ENCODE assay signal across 11 cellular contexts in genomic region chr11:94877446-94878200, GRCh38.
DNase-seq lines count a peak whose midpoint lies in the region; ATAC-seq and TF ChIP-seq lines count a peak whose summit lies in the region.
"Had no signal": no experiment of that assay in that cellular context is flagged by ENCODE, and none has a peak within 500 bp of the region (broad histone marks: within the 10 kb centered on the region; RNA-seq: fewer than 3 reads in every experiment).

No MANE protein-coding gene starts in this region.

- H3K27me3 ChIP-seq in heart right ventricle, result no peaks in the 10 kb centered on the region
- no peaks in the 10 kb centered on the region for H3K27me3 ChIP-seq in uterus
- no peaks in the 10 kb centered on the region for H3K27me3 ChIP-seq in body of pancreas
- H3K27me3 ChIP-seq: upper lobe of left lung had no signal

- 77 to 85% methylated on average over 11 of the region's 11 CpGs for WGBS in heart right ventricle, 2 donors
- WGBS in body of pancreas, 2 donors, result 77 to 78% methylated on average over 11 of the region's 11 CpGs

- H3K9me3 ChIP-seq in heart right ventricle (no peaks in the 10 kb centered on the region), uterus (no peaks in the 10 kb centered on the region), body of pancreas (no peaks in the 10 kb centered on the region)
- H3K9me3 ChIP-seq: lower lobe of right lung, upper lobe of left lung had no signal

- no peak overlapping the region for H3K4me3 ChIP-seq in heart right ventricle
- H3K4me3 ChIP-seq in astrocyte of the spinal cord (ENCODE audit: low read depth, low read length), result no peak overlapping the region
- no peak overlapping the region for H3K4me3 ChIP-seq in uterus
- H3K4me3 ChIP-seq in body of pancreas, result no peak overlapping the region
- H3K4me3 ChIP-seq: lower lobe of right lung, upper lobe of left lung had no signal

- TF ChIP-seq CTCF in heart right ventricle (IDR thresholded peaks at IDR 0.05) (no peak), astrocyte of the spinal cord (IDR thresholded peaks at IDR 0.05; ENCODE audit: low read depth, low read length) (no peak), uterus (IDR thresholded peaks at IDR 0.05) (no peak), body of pancreas (IDR thresholded peaks at IDR 0.05) (no peak)

- H3K27ac ChIP-seq in heart right ventricle, result peak overlapping the region in 6 of 10 donors; percentile 59 to 79 (median 70)
- H3K27ac ChIP-seq in uterus, result peak overlapping the region; percentile 80 to 89
- H3K27ac ChIP-seq in body of pancreas, result peak overlapping the region in 1 of 4 donors; percentile 20

- H3K4me1 ChIP-seq in heart right ventricle (peaks cover 3 to 37% (median 18%) of the 10 kb centered on the region in 9 donors), uterus (peaks cover 5 to 6% of the 10 kb centered on the region in 2 donors), body of pancreas (no peaks in the 10 kb centered on the region)

- ATAC-seq in heart right ventricle, result peak in 6 of 8 donors; percentile 21 to 42 (median 33)
- ATAC-seq in body of pancreas, result no peak
- no peak for ATAC-seq in HG02970 (IDR thresholded peaks at IDR 0.05; ENCODE audit: low FRiP score, unreplicated experiment)

- intact Hi-C loops in heart right ventricle (cut with DNase I) (loop anchor here in 2 of 10 donors (10.0 kb wide), 2 partner anchors 93 to 133 kb away; no protein-coding TSS in a partner anchor), cardiac septum (cut with DNase I) (no loop called here), uterus (cut with DNase I; ENCODE audit: low total_unique reads) (no loop called here), body of pancreas (cut with DNase I) (no loop called here)

- H3K36me3 ChIP-seq in heart right ventricle, result peaks cover 0 to 95% (median 8%) of the 10 kb centered on the region in 9 donors
- no peaks in the 10 kb centered on the region for H3K36me3 ChIP-seq in uterus
- H3K36me3 ChIP-seq in body of pancreas (replicated peaks in 1 of 2; ENCODE audit: insufficient read depth in 1 of 2, low read depth in 2 of 2), result peaks cover 0 to 8% of the 10 kb centered on the region in 2 donors

- in situ Hi-C loops in astrocyte of the spinal cord (cut with HindIII; ENCODE audit: low sequenced_read_pairs), result no loop called here

- TF ChIP-seq POLR2A in uterus (IDR thresholded peaks at IDR 0.05), result no peak
- no peak for TF ChIP-seq POLR2A in body of pancreas (IDR thresholded peaks at IDR 0.05)

- DNase-seq in heart right ventricle (no peak), cardiac septum (ENCODE audit: low spot score) (no peak), astrocyte of the spinal cord (ENCODE audit: low read depth, low spot score) (peak; percentile 43), iris pigment epithelial cell (ENCODE audit: low read depth) (peak; percentile 33), uterus (no peak), body of pancreas (no peak), epidermal melanocyte (ENCODE audit: insufficient read length, low spot score) (no peak)
- DNase-seq: activated T-cell treated with anti-CD3 and anti-CD28 coated beads, Interleukin-2, amount 50 U/mL, for 72 hours had no signal

Comparison
In these comparisons a context has a peak if more than half of its experiments do, and no peak if none do; other contexts are left out.
1. ATAC-seq: peak in heart right ventricle (6 of 8); none in body of pancreas (single experiment) and HG02970 (single experiment).
2. DNase-seq: peak in astrocyte of the spinal cord (single experiment) and iris pigment epithelial cell (single experiment); none in heart right ventricle (0 of 2), cardiac septum (single experiment), uterus (0 of 2), body of pancreas (0 of 4) and epidermal melanocyte (single experiment).